27 cellular contexts compared by ENCODE assay signal in the genomic region with DNA sequence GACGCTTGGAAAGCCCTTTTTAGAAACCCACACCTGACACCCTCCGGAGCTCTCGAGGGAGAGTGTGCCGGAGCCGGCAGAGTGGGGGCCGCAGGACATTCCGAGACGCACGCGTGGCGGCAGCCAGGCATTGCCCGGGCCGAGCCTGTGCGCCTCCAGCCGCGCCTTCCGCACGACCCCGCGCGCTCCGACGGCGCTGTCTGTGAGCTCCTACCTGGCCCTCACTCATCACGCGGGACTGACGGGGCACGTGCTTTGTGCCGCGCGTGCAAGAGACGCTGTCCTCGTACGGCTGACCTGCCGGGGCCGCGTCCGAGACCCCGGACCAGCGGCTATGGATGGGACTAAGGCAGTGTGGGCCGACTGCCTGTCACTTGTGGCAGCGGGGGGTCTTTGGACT. TPM values are rescaled to one million over a fixed set of nuclear protein-coding genes. Genes with fewer than 3 reads are reported as not detected.
"Had no signal": no experiment of that assay in that cellular context is flagged by ENCODE, and none has a peak within 500 bp of the region (broad histone marks: within the 10 kb centered on the region; RNA-seq: fewer than 3 reads in every experiment).

No MANE protein-coding gene starts in this region.

- H2AFZ ChIP-seq: hepatocyte had no signal

- DNase-seq: left colon; lower lobe of right lung; mammary epithelial cell; mesenchymal stem cell; occipital lobe; sigmoid colon; small intestine; stimulated activated CD4-positive, alpha-beta T cell treated with anti-CD3 and anti-CD28 coated beads, Interleukin-4, amount 100 ng/mL, for 24 hours; stimulated activated naive CD4-positive, alpha-beta T cell had no signal

- FAIRE-seq: keratinocyte, small intestine had no signal

- H3K27me3 ChIP-seq: vagina had no signal

- H3K9ac ChIP-seq: parathyroid adenoma had no signal

- H3K36me3 ChIP-seq: left lung, lower lobe of right lung, neutrophil, sigmoid colon, spleen, tibial nerve, vagina had no signal

- H3K36me3 Mint-ChIP-seq: naive thymus-derived CD8-positive, alpha-beta T cell; stimulated activated effector memory CD8-positive, alpha-beta T cell treated with anti-CD3 and anti-CD28 coated beads, Interleukin-12 subunit alpha, Interleukin-12 subunit beta, amount 100 ng/mL, for 72 hours; type B pancreatic cell had no signal

- H3K4me3 Mint-ChIP-seq: nephron, neural crest cell, type B pancreatic cell had no signal

- H3K27ac Mint-ChIP-seq: nephron; stimulated activated naive CD8-positive, alpha-beta T cell treated with anti-CD3 and anti-CD28 coated beads, Interleukin-15, Interleukin-2, amounts not matched to agents 100 ng/mL and 50 ng/mL, for 24 hours; type B pancreatic cell had no signal

- H3K4me1 ChIP-seq: parathyroid adenoma, psoas muscle had no signal

- H3K9me3 ChIP-seq: left lung, lower lobe of right lung, neutrophil, psoas muscle, sigmoid colon, spleen, tibial nerve, vagina had no signal

- H3K27ac ChIP-seq: hepatocyte, left lung, lower lobe of right lung, neutrophil, parathyroid adenoma, psoas muscle, tibial nerve, vagina had no signal

- H3K9me3 Mint-ChIP-seq: naive thymus-derived CD8-positive, alpha-beta T cell; nephron; neural crest cell; stimulated activated effector memory CD8-positive, alpha-beta T cell treated with anti-CD3 and anti-CD28 coated beads, Interleukin-12 subunit alpha, Interleukin-12 subunit beta, amount 100 ng/mL, for 72 hours; stimulated activated naive CD8-positive, alpha-beta T cell treated with anti-CD3 and anti-CD28 coated beads, Interleukin-15, Interleukin-2, amounts not matched to agents 100 ng/mL and 50 ng/mL, for 24 hours; type B pancreatic cell had no signal

- ATAC-seq: left colon; left lung; lower lobe of right lung; psoas muscle; stimulated activated effector memory CD8-positive, alpha-beta T cell treated with anti-CD3 and anti-CD28 coated beads, Interleukin-12 subunit alpha, Interleukin-12 subunit beta, amount 100 ng/mL, for 72 hours had no signal

- H3K79me2 ChIP-seq: hepatocyte, parathyroid adenoma had no signal

- H3K4me2 ChIP-seq: hepatocyte had no signal

- H3K4me3 ChIP-seq: hepatocyte, left lung, lower lobe of right lung, psoas muscle, tibial nerve, vagina had no signal

RNA-seq across cellular contexts. Expression of a gene that starts 5.2 kb away (rescaled TPM):
- total RNA-seq: lower lobe of right lung; mammary epithelial cell; naive thymus-derived CD8-positive, alpha-beta T cell; osteocyte; posterior vena cava; psoas muscle; subcutaneous adipose tissue had no signal
- polyA plus RNA-seq: keratinocyte; mammary epithelial cell; naive thymus-derived CD8-positive, alpha-beta T cell had no signal
